Comparison of ENCODE assay signal across 8 cellular contexts in genomic region chr16:4768549-4769305, GRCh38. TPM values are rescaled to one million over a fixed set of nuclear protein-coding genes. Genes with fewer than 3 reads are reported as not detected.
DNase-seq lines count a peak whose midpoint lies in the region; ATAC-seq and TF ChIP-seq lines count a peak whose summit lies in the region.

No MANE protein-coding gene starts in this region.

- peak overlapping the region; percentile 93 for H3K27ac Mint-ChIP-seq in activated T-cell treated with anti-CD3 and anti-CD28 coated beads, Interleukin-2, amount 50 U/mL, for 72 hours

- H2BK15ac ChIP-seq in IMR-90 (ENCODE audit: low read depth, low read length), result peak overlapping the region; percentile 55; the same call in 1 of the 3 replicates

- 5% methylated on average over 31 of the region's 48 CpGs; no CpG with 5 or more reads in 1 of the 2 experiments for WGBS in IMR-90 (ENCODE audit: extremely low coverage in 2 of 2, insufficient read length in 1 of 2), 2 experiments
- WGBS in esophagus squamous epithelium, 2 donors, result 13 to 19% methylated on average over 6 to 14 of the region's 48 CpGs

- ATAC-seq in GM21526 (IDR thresholded peaks at IDR 0.05; ENCODE audit: low FRiP score, unreplicated experiment) (peak; percentile 58), IMR-90 (ENCODE audit: low read depth) (peak; percentile 94)
- peak; percentile 75 to 79 for ATAC-seq in activated T-cell treated with anti-CD3 and anti-CD28 coated beads, Interleukin-2, amount 50 U/mL, for 72 hours (replicated peaks in 1 of 2)

- peak overlapping the region; percentile 81 for H3K9ac ChIP-seq in IMR-90 (ENCODE audit: low read depth, low read length)

- BruUV-seq in IMR-90 (replicated peaks; lab: Mats Ljungman, UMichigan) (no TSS peak), PC-9 (replicated peaks; lab: Mats Ljungman, UMichigan) (no TSS peak)

- H4K20me1 ChIP-seq in IMR-90 (ENCODE audit: insufficient read depth, low read length), result no peaks in the 10 kb centered on the region
- no peaks in the 10 kb centered on the region for H4K20me1 ChIP-seq in PC-9 (ENCODE audit: insufficient read depth)

- H3K27me3 ChIP-seq in IMR-90 (ENCODE audit: control insufficient read depth, insufficient read depth, low read length), result no peaks in the 10 kb centered on the region
- no peaks in the 10 kb centered on the region for H3K27me3 ChIP-seq in PC-9 (ENCODE audit: insufficient read depth, low read depth)
- H3K27me3 ChIP-seq in esophagus squamous epithelium, result no peaks in the 10 kb centered on the region
- H3K27me3 ChIP-seq in muscle layer of duodenum (ENCODE audit: low read depth, low read length), result no peaks in the 10 kb centered on the region

- peaks cover 31% of the 10 kb centered on the region for H3K4me1 Mint-ChIP-seq in activated T-cell treated with anti-CD3 and anti-CD28 coated beads, Interleukin-2, amount 50 U/mL, for 72 hours (ENCODE audit: low read depth)

- H2AFZ ChIP-seq in IMR-90 (replicated peaks; ENCODE audit: low read length, poor library complexity) (peak overlapping the region; percentile 94), PC-9 (peak overlapping the region; percentile 85)

- peak overlapping the region; percentile 69 for H3K18ac ChIP-seq in IMR-90 (ENCODE audit: low read depth, low read length)

- H3K4ac ChIP-seq in IMR-90 (ENCODE audit: low read depth, low read length), result peak overlapping the region; percentile 92

- H3K23ac ChIP-seq in IMR-90 (ENCODE audit: low read depth, low read length), result peak overlapping the region; percentile 82; the same call in 1 of the 2 replicates

- peak overlapping the region; percentile 98 to 99 for H4K8ac ChIP-seq in IMR-90 (ENCODE audit: low read depth in 2 of 2, low read length in 2 of 2)

- CTCF ChIA-PET in IMR-90 (lab: Yijun Ruan, JAX) (interaction anchor here (0.6 kb wide), 1 partner anchor 65 kb away, joined by 4 read pairs; no protein-coding TSS in a partner anchor), PC-9 (lab: Charles Lee) (no interaction called here)

- TF ChIP-seq POLR2A in IMR-90 (IDR thresholded peaks at IDR 0.05; ENCODE audit: low read depth, low read length), result no peak
- peak in 3 of 4 donors; percentile 39 to 83 (median 40) for TF ChIP-seq POLR2A in esophagus squamous epithelium (IDR thresholded peaks at IDR 0.05)

- peaks cover 18 to 29% of the 10 kb centered on the region in 2 experiments; a peak in 3 of 4 replicates for H3K79me1 ChIP-seq in IMR-90 (ENCODE audit: low read depth in 1 of 2, low read length in 2 of 2)

- H3K4me2 ChIP-seq in IMR-90 (ENCODE audit: low read depth, low read length) (peak overlapping the region; percentile 91), PC-9 (peak overlapping the region; percentile 89)

- H3K9me3 Mint-ChIP-seq in activated T-cell treated with anti-CD3 and anti-CD28 coated beads, Interleukin-2, amount 50 U/mL, for 72 hours, result no peaks in the 10 kb centered on the region

- H3K9me2 ChIP-seq in PC-9 (ENCODE audit: insufficient read depth), result no peaks in the 10 kb centered on the region

- H3K14ac ChIP-seq in IMR-90 (replicated peaks; ENCODE audit: low read depth, low read length), result peak overlapping the region; percentile 98

- in situ Hi-C loops in IMR-90 (cut with MboI; ENCODE audit: low sequenced_read_pairs), result loop anchor here (10.0 kb wide), 1 partner anchor 186 kb away; the partner anchor contains the start of gene SEC14L5

- H3K36me3 ChIP-seq in IMR-90 (ENCODE audit: control insufficient read depth, insufficient read depth, low read length) (peaks cover 10% of the 10 kb centered on the region; the same call in 1 of the 2 replicates), PC-9 (ENCODE audit: low read depth) (no peaks in the 10 kb centered on the region), esophagus squamous epithelium (peaks cover 2 to 19% (median 5%) of the 10 kb centered on the region in 3 donors), muscle layer of duodenum (ENCODE audit: control insufficient read depth in 1 of 2, insufficient read depth in 2 of 2, low read length in 2 of 2) (peaks cover 0 to 12% of the 10 kb centered on the region in 2 donors)

- TF ChIP-seq CTCF in IMR-90 (conservative IDR thresholded peaks at IDR 0.05; ENCODE audit: low read depth, low read length) (no peak), PC-9 (conservative IDR thresholded peaks at IDR 0.05) (no peak), esophagus squamous epithelium (IDR thresholded peaks at IDR 0.05) (no peak)

- peak overlapping the region; percentile 44 for H2AK5ac ChIP-seq in IMR-90 (ENCODE audit: low read depth, low read length)

- H3K56ac ChIP-seq in IMR-90 (ENCODE audit: extremely low read depth, insufficient read depth, low read length), result peak overlapping the region; percentile 82

- peaks cover 6% of the 10 kb centered on the region for H3K9me1 ChIP-seq in IMR-90 (ENCODE audit: insufficient read depth, low read length)

- H2AK9ac ChIP-seq in IMR-90 (replicated peaks; ENCODE audit: low read depth, low read length, poor library complexity), result peak overlapping the region; percentile 83

- no peaks in the 10 kb centered on the region for H3K27me3 Mint-ChIP-seq in activated T-cell treated with anti-CD3 and anti-CD28 coated beads, Interleukin-2, amount 50 U/mL, for 72 hours (ENCODE audit: low read depth)

- H3K9me3 ChIP-seq in IMR-90 (ENCODE audit: control insufficient read depth, insufficient read depth, low read length) (no peaks in the 10 kb centered on the region), PC-9 (ENCODE audit: insufficient read depth, low read depth) (no peaks in the 10 kb centered on the region), esophagus squamous epithelium (no peaks in the 10 kb centered on the region), muscle layer of duodenum (ENCODE audit: control insufficient read depth in 1 of 2, low read length in 2 of 2) (no peaks in the 10 kb centered on the region)

- H2BK120ac ChIP-seq in IMR-90 (ENCODE audit: low read depth, low read length), result 0 out of 2 replicates have a peak overlapping the region, but pooled peaks have one; percentile 44

- H3K4me3 Mint-ChIP-seq in activated T-cell treated with anti-CD3 and anti-CD28 coated beads, Interleukin-2, amount 50 U/mL, for 72 hours, result peak overlapping the region; percentile 95 to 98

- DNase-seq in DMS 273 (lab: John Stamatoyannopoulos, UW; ENCODE audit: unreplicated experiment) (peak; percentile 99), IMR-90 (peak; percentile 92), PC-9 (peak; percentile 86 to 99), esophagus squamous epithelium (lab: John Stamatoyannopoulos, UW) (peak; percentile 68)
- DNase-seq in activated T-cell treated with anti-CD3 and anti-CD28 coated beads, Interleukin-2, amount 50 U/mL, for 72 hours, result peak; percentile 87 to 90
- DNase-seq in stimulated activated CD8-positive, alpha-beta memory T cell treated with anti-CD3 and anti-CD28 coated beads, Interleukin-7, amount 100 ng/mL, for 1 hour (ENCODE audit: low read depth in 2 of 2), result peak; percentile 64 to 65

- intact Hi-C loops in IMR-90 (cut with micrococcal nuclease), result loop anchor here (2.0 to 5.0 kb wide), 3 partner anchors 34 to 188 kb away; partner anchors contain the start of gene ROGDI
- intact Hi-C loops in PC-9 (cut with micrococcal nuclease; ENCODE audit: unreplicated experiment), result loop anchor here (1.0 to 5.0 kb wide), 4 partner anchors 27 to 189 kb away; partner anchors contain the start of genes ANKS3, DNAAF8, ROGDI and SEC14L5
- intact Hi-C loops in esophagus squamous epithelium (cut with DNase I), result no loop called here

- POLR2A ChIA-PET in IMR-90 (lab: Charles Lee; ENCODE audit: unreplicated experiment), result interaction anchor here (0.5 kb wide), 1 partner anchor 153 kb away, joined by 3 read pairs; no protein-coding TSS in a partner anchor
- POLR2A ChIA-PET in PC-9 (lab: Charles Lee; ENCODE audit: unreplicated experiment), result interaction anchor here (0.5 to 1.4 kb wide), 7 partner anchors 12 to 378 kb away, joined by 3 to 7 read pairs (median 4); partner anchors contain the start of genes DNAAF8 and ROGDI

- H3K27ac ChIP-seq in IMR-90 (ENCODE audit: insufficient read depth, low read length) (peak overlapping the region; percentile 78), PC-9 (peak overlapping the region; percentile 68), esophagus squamous epithelium (peak overlapping the region; percentile 89 to 96 (median 93)), muscle layer of duodenum (ENCODE audit: low read length) (peak overlapping the region; percentile 78)

- H3K4me3 ChIP-seq in IMR-90 (ENCODE audit: insufficient read depth, low read depth, low read length), result peak overlapping the region; percentile 60
- H3K4me3 ChIP-seq in PC-9, result peak overlapping the region; percentile 70
- peak overlapping the region; percentile 74 to 97 (median 94) for H3K4me3 ChIP-seq in esophagus squamous epithelium
- peak overlapping the region; percentile 61 to 66 for H3K4me3 ChIP-seq in muscle layer of duodenum (ENCODE audit: low read depth in 1 of 2, low read length in 2 of 2)

- no peak for TF ChIP-seq RAD21 in IMR-90 (IDR thresholded peaks at IDR 0.05; ENCODE audit: low read length)

- no peaks in the 10 kb centered on the region for H3K36me3 Mint-ChIP-seq in activated T-cell treated with anti-CD3 and anti-CD28 coated beads, Interleukin-2, amount 50 U/mL, for 72 hours (ENCODE audit: insufficient read depth in 2 of 2)

- H3K4me1 ChIP-seq in IMR-90 (ENCODE audit: control insufficient read depth, insufficient read depth, low read length), result peaks cover 7% of the 10 kb centered on the region
- H3K4me1 ChIP-seq in PC-9 (replicated peaks; ENCODE audit: insufficient read depth), result peaks cover 10% of the 10 kb centered on the region
- H3K4me1 ChIP-seq in esophagus squamous epithelium, result peaks cover 24 to 48% (median 25%) of the 10 kb centered on the region in 3 donors
- peaks cover 5 to 30% of the 10 kb centered on the region in 2 donors for H3K4me1 ChIP-seq in muscle layer of duodenum (ENCODE audit: control insufficient read depth in 1 of 2, insufficient read depth in 2 of 2, low read length in 2 of 2)

- H2BK20ac ChIP-seq in IMR-90 (ENCODE audit: low read depth, low read length), result no peak overlapping the region

- H3F3A ChIP-seq in PC-9 (ENCODE audit: insufficient read depth, low read depth), result peaks cover 11% of the 10 kb centered on the region; the same call in 1 of the 2 replicates

- dilution Hi-C loops in IMR-90 (cut with HindIII; ENCODE audit: low sequenced_read_pairs, unreplicated experiment), result no loop called here

- H4K5ac ChIP-seq in IMR-90 (ENCODE audit: low read depth, low read length), result peak overlapping the region; percentile 90

- H3K79me2 ChIP-seq in PC-9 (ENCODE audit: low read depth), result peaks cover 17% of the 10 kb centered on the region

- peak overlapping the region; percentile 80 for H4K91ac ChIP-seq in IMR-90 (ENCODE audit: insufficient read depth, low read depth, low read length)

- peak overlapping the region; percentile 74 for H2BK5ac ChIP-seq in IMR-90 (ENCODE audit: low read depth, low read length, poor library complexity, severe bottlenecking)

RNA-seq across cellular contexts. Expression of gene ZNF500, which starts 1.8 kb away (rescaled TPM):
- total RNA-seq in IMR-90 (2012; rRNA removed) (4.5 and 4.7 TPM in 2 replicates), PC-9 (2021) (28.8 and 29.2 TPM in 2 replicates), esophagus squamous epithelium (1 to 10 TPM; 4.5 to 9.7 (median 8.4) TPM)
- polyA plus RNA-seq in IMR-90 (2012; rRNA removed), result 5.9 and 7.3 TPM in 2 replicates
- 2.6 and 6.0 TPM in 2 replicates for polyA plus RNA-seq in IMR-90 (2012; cell fraction: cytosol; rRNA removed)
- polyA plus RNA-seq in IMR-90 (2012; cell fraction: nucleus; rRNA removed; ENCODE audit: low replicate concordance), result 25.8 and 41.4 TPM in 2 replicates
- 10 to 100 TPM; 14.1 TPM for total RNA-seq in activated T-cell treated with anti-CD3 and anti-CD28 coated beads, Interleukin-2, amount 50 U/mL, for 72 hours

RNA-seq across cellular contexts. Expression of gene SEPTIN12, which starts 19.4 kb away (rescaled TPM):
- total RNA-seq in IMR-90 (2012; rRNA removed) (not detected in 2 replicates), PC-9 (2021) (not detected in 2 replicates), esophagus squamous epithelium (not detected)
- polyA plus RNA-seq in IMR-90 (2012; rRNA removed), result not detected in 2 replicates
- not detected in 2 replicates for polyA plus RNA-seq in IMR-90 (2012; cell fraction: cytosol; rRNA removed)
- polyA plus RNA-seq in IMR-90 (2012; cell fraction: nucleus; rRNA removed; ENCODE audit: low replicate concordance), result 0.10 TPM in 1 of 2 replicates, not detected in the other
- total RNA-seq in activated T-cell treated with anti-CD3 and anti-CD28 coated beads, Interleukin-2, amount 50 U/mL, for 72 hours, result not detected

RNA-seq across cellular contexts. Expression of gene SMIM22, which starts 26.4 kb away (rescaled TPM):
- total RNA-seq in IMR-90 (2012; rRNA removed), result not detected in 2 replicates
- not detected in 2 replicates for polyA plus RNA-seq in IMR-90 (2012; rRNA removed)
- not detected in 2 replicates for polyA plus RNA-seq in IMR-90 (2012; cell fraction: cytosol; rRNA removed)
- not detected in 2 replicates for polyA plus RNA-seq in IMR-90 (2012; cell fraction: nucleus; rRNA removed; ENCODE audit: low replicate concordance)
- total RNA-seq in PC-9 (2021), result 134 and 182 TPM in 2 replicates
- not detected for total RNA-seq in activated T-cell treated with anti-CD3 and anti-CD28 coated beads, Interleukin-2, amount 50 U/mL, for 72 hours
- total RNA-seq in esophagus squamous epithelium, result 10 to 100 TPM in 1 of 4 donors, 1 to 10 TPM in 2, not detected in 1; 4.8 to 10.2 (median 5.2) TPM

RNA-seq across cellular contexts. Expression of gene ROGDI, which starts 33.7 kb away (rescaled TPM):
- 13.6 and 14.2 TPM in 2 replicates for total RNA-seq in IMR-90 (2012; rRNA removed)
- 27.1 and 30.1 TPM in 2 replicates for polyA plus RNA-seq in IMR-90 (2012; rRNA removed)
- polyA plus RNA-seq in IMR-90 (2012; cell fraction: cytosol; rRNA removed), result 11.3 and 32.6 TPM in 2 replicates
- 67.3 and 174 TPM in 2 replicates for polyA plus RNA-seq in IMR-90 (2012; cell fraction: nucleus; rRNA removed; ENCODE audit: low replicate concordance)
- total RNA-seq in PC-9 (2021), result 40.8 and 45.2 TPM in 2 replicates
- total RNA-seq in activated T-cell treated with anti-CD3 and anti-CD28 coated beads, Interleukin-2, amount 50 U/mL, for 72 hours, result 1 to 10 TPM; 3.7 to 7.4 TPM
- total RNA-seq in esophagus squamous epithelium, result 10 to 100 TPM; 16.4 to 35.8 (median 31.6) TPM

RNA-seq across cellular contexts. Expression of gene DNAAF8, which starts 34.4 kb away (rescaled TPM):
- total RNA-seq in IMR-90 (2012; rRNA removed), result 0.54 and 0.56 TPM in 2 replicates
- polyA plus RNA-seq in IMR-90 (2012; rRNA removed), result 1.7 TPM in 2 replicates
- polyA plus RNA-seq in IMR-90 (2012; cell fraction: cytosol; rRNA removed), result 0.68 and 1.1 TPM in 2 replicates
- 0.99 and 1.6 TPM in 2 replicates for polyA plus RNA-seq in IMR-90 (2012; cell fraction: nucleus; rRNA removed; ENCODE audit: low replicate concordance)
- 1.8 and 2.4 TPM in 2 replicates for total RNA-seq in PC-9 (2021)
- total RNA-seq in activated T-cell treated with anti-CD3 and anti-CD28 coated beads, Interleukin-2, amount 50 U/mL, for 72 hours, result under 1 TPM in 1 of 2 donors, not detected in 1; 0.48 TPM
- under 1 TPM in 3 of 4 donors, not detected in 1; 0.21 to 0.42 (median 0.38) TPM for total RNA-seq in esophagus squamous epithelium

Comparison
In these comparisons a context has a peak if more than half of its experiments do, and no peak if none do; other contexts are left out.
1. Peak in every context shown above with its lines: DNase-seq, ATAC-seq, H3K4me3 ChIP-seq and H3K27ac ChIP-seq.
2. RNA of gene SMIM22, which starts 26.4 kb away (total RNA-seq): 134 to 182 TPM in PC-9; 4.8 to 10.2 TPM in esophagus squamous epithelium, not detected in IMR-90 and not detected in activated T-cell treated with anti-CD3 and anti-CD28 coated beads, Interleukin-2, amount 50 U/mL, for 72 hours; every median in the first group is over 10 times any median in the second.